Comparison of ENCODE assay signal across 8 cellular contexts in the genomic region with DNA sequence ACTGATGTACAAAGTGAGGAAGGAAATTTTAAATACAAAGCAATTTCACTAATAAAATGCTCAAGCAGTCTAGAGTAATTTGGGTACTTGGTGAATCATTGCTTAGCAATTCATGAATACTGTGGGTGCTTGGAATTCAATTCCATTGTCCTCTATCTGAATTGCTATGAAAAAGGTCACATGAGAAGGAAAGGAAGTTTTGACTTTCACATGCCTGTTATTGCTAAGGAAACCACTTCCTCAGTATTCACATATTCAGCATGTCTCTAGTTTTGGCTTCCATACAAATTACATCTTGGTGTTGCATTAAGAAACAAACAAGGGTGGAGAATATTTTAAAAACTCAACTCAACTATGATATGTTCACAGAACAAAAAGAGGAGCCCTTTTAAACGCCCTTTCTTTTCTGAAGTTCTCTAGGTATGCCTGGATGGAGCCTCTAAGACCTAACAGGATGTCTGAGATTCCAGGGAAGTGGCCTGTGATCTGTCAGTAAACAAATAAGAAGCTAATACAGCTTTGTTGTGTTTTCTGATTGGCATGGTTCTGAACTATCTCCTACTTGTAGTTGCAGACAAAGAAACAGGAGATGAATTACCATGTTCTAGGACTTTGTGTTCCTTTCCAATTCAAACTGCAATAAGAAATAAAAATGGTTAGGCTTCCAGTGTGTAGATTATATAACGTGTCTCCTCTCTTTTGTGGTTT.
A peak's percentile ranks its signal among the peaks of the same experiment; 100 is the strongest.
DNase-seq lines count a peak whose midpoint lies in the region; ATAC-seq and TF ChIP-seq lines count a peak whose summit lies in the region.

No MANE protein-coding gene starts in this region.

- peaks cover 2% of the 10 kb centered on the region for H3K27me3 Mint-ChIP-seq in endothelial cell (ENCODE audit: unreplicated experiment)

- no peaks in the 10 kb centered on the region for H3K36me3 Mint-ChIP-seq in endothelial cell (ENCODE audit: low read depth, unreplicated experiment)

- no peak overlapping the region for H3K9ac ChIP-seq in NT2/D1 (ENCODE audit: insufficient read length, low read depth)
- no peak overlapping the region for H3K9ac ChIP-seq in mucosa of rectum (ENCODE audit: low read depth in 1 of 2, low read length in 2 of 2)

- H3K4me3 ChIP-seq in AG04450 (ENCODE audit: low read depth, low read length) = no peak overlapping the region
- no peak overlapping the region for H3K4me3 ChIP-seq in NT2/D1 (ENCODE audit: insufficient read length, low read depth)
- no peak overlapping the region for H3K4me3 ChIP-seq in mucosa of rectum (ENCODE audit: low read length in 2 of 2)

- H3K4me3 Mint-ChIP-seq in endothelial cell (ENCODE audit: unreplicated experiment) = peak overlapping the region; percentile 26

- peak; percentile 74 for DNase-seq in AG04450 (ENCODE audit: low read depth, low spot score)
- peak; percentile 23 for DNase-seq in NT2/D1 (ENCODE audit: low read depth, low spot score)
- DNase-seq in endothelial cell (ENCODE audit: low spot score) = peak; percentile 11
- DNase-seq in NCI-H774 (lab: John Stamatoyannopoulos, UW) = no peak
- DNase-seq in NCI-H187 treated with DMSO at 0.1 percent for 48 hours (lab: John Stamatoyannopoulos, UW) = no peak

- no peaks in the 10 kb centered on the region for H3K9me3 ChIP-seq in AG04450 (ENCODE audit: control insufficient read depth, insufficient read depth, low read length)
- H3K9me3 ChIP-seq in NT2/D1 (ENCODE audit: insufficient read depth, low read length) = no peaks in the 10 kb centered on the region
- H3K9me3 ChIP-seq in mucosa of rectum (ENCODE audit: control insufficient read depth in 2 of 2, low read length in 2 of 2) = no peaks in the 10 kb centered on the region

- H3K9me3 Mint-ChIP-seq in endothelial cell (ENCODE audit: unreplicated experiment) = no peaks in the 10 kb centered on the region

- H3K27me3 ChIP-seq in AG04450 (ENCODE audit: control insufficient read depth, insufficient read depth, low read length) = no peaks in the 10 kb centered on the region
- H3K27me3 ChIP-seq in NT2/D1 (ENCODE audit: insufficient read depth, insufficient read length) = no peaks in the 10 kb centered on the region
- H3K27me3 ChIP-seq in mucosa of rectum (ENCODE audit: control insufficient read depth in 2 of 2, insufficient read depth in 2 of 2, low read length in 2 of 2) = no peaks in the 10 kb centered on the region

- H3K4me1 ChIP-seq in NT2/D1 (ENCODE audit: insufficient read depth, insufficient read length) = no peaks in the 10 kb centered on the region
- H3K4me1 ChIP-seq in mucosa of rectum (ENCODE audit: control insufficient read depth in 2 of 2, insufficient read depth in 2 of 2, low read length in 2 of 2) = no peaks in the 10 kb centered on the region

- H3K36me3 ChIP-seq in NT2/D1 (ENCODE audit: insufficient read depth, insufficient read length, low read length) (no peaks in the 10 kb centered on the region), mucosa of rectum (ENCODE audit: control insufficient read depth in 2 of 2, insufficient read depth in 2 of 2, low read length in 2 of 2) (no peaks in the 10 kb centered on the region)

- POLR2A ChIA-PET in AG04450 (lab: Yijun Ruan, JAX) = interaction anchor here (2.1 kb wide), 1 partner anchor 10 kb away, joined by 24 read pairs; no protein-coding TSS in a partner anchor

- peaks cover 50% of the 10 kb centered on the region for H3K4me1 Mint-ChIP-seq in endothelial cell (ENCODE audit: unreplicated experiment)

- TF ChIP-seq CTCF in AG04450 (IDR thresholded peaks at IDR 0.05; ENCODE audit: low read depth, low read length) (no peak), endothelial cell (IDR thresholded peaks at IDR 0.05; ENCODE audit: unreplicated experiment) (no peak)

- H3K27ac Mint-ChIP-seq in endothelial cell (ENCODE audit: unreplicated experiment) = peak overlapping the region; percentile 100

- peak overlapping the region; percentile 80 for H3K27ac ChIP-seq in AG04450 (ENCODE audit: low read depth, low read length)
- peak overlapping the region; percentile 5 to 28 for H3K27ac ChIP-seq in mucosa of rectum (ENCODE audit: low read depth in 2 of 2, low read length in 2 of 2)

- ATAC-seq in GM21447 (IDR thresholded peaks at IDR 0.05; ENCODE audit: unreplicated experiment) (no peak), HG02678 (IDR thresholded peaks at IDR 0.05; ENCODE audit: unreplicated experiment) (no peak)

- CTCF ChIA-PET in AG04450 (lab: Charles Lee) = no interaction called here

Comparison
In these comparisons a context has a peak if more than half of its experiments do, and no peak if none do; other contexts are left out.
1. DNase-seq: peak in AG04450 (single experiment), NT2/D1 (single experiment) and endothelial cell (single experiment); none in NCI-H774 (single experiment) and NCI-H187 treated with DMSO at 0.1 percent for 48 hours (single experiment).